Comparison of ENCODE assay signal across 21 cellular contexts in genomic region chr6:41408982-41409381, GRCh38.
"Had no signal": no experiment of that assay in that cellular context is flagged by ENCODE, and none has a peak within 500 bp of the region (broad histone marks: within the 10 kb centered on the region; RNA-seq: fewer than 3 reads in every experiment).

No MANE protein-coding gene starts in this region.

- H3K9me3 ChIP-seq: tibial artery, vagina had no signal

- H3K27me3 ChIP-seq: right atrium auricular region, vagina had no signal

- H3K4me3 ChIP-seq: heart left ventricle, left ventricle myocardium inferior, right atrium auricular region, tibial artery, vagina had no signal

- ATAC-seq: activated CD8-positive, alpha-beta T cell treated with anti-CD3 and anti-CD28 coated beads for 36 hours; activated T-cell treated with anti-CD3 and anti-CD28 coated beads, Interleukin-2, amount 50 U/mL, for 72 hours; heart left ventricle; naive thymus-derived CD8-positive, alpha-beta T cell had no signal

- DNase-seq: activated B cell treated with CpG ODN at 0.5 μM for 24 hours; activated CD4-positive, alpha-beta T cell treated with anti-CD3 and anti-CD28 coated beads for 48 hours; activated CD8-positive, alpha-beta T cell treated with anti-CD3 and anti-CD28 coated beads for 36 hours; activated naive CD8-positive, alpha-beta T cell treated with anti-CD3 and anti-CD28 coated beads for 36 hours; activated T-cell treated with anti-CD3 and anti-CD28 coated beads, Interleukin-2, amount 50 U/mL, for 72 hours; amygdala; central memory CD4-positive, alpha-beta T cell; cortex of kidney; effector memory CD4-positive, alpha-beta T cell; foreskin melanocyte; heart left ventricle; left ventricle myocardium inferior; naive thymus-derived CD8-positive, alpha-beta T cell; nucleus accumbens; stimulated activated CD4-positive, alpha-beta T cell treated with anti-CD3 and anti-CD28 coated beads, Interleukin-4, amount 100 ng/mL, for 24 hours; stimulated activated naive CD4-positive, alpha-beta T cell; T-helper 2 cell; tibial artery had no signal

- H3K36me3 ChIP-seq: heart left ventricle, left ventricle myocardium inferior, right atrium auricular region, tibial artery, vagina had no signal

- H3K4me1 ChIP-seq: vagina had no signal

- H3K27ac ChIP-seq: epithelial cell of prostate, heart left ventricle, left ventricle myocardium inferior, right atrium auricular region, tibial artery, vagina had no signal
